Comparison of ENCODE assay signal across 24 cellular contexts in the genomic region with DNA sequence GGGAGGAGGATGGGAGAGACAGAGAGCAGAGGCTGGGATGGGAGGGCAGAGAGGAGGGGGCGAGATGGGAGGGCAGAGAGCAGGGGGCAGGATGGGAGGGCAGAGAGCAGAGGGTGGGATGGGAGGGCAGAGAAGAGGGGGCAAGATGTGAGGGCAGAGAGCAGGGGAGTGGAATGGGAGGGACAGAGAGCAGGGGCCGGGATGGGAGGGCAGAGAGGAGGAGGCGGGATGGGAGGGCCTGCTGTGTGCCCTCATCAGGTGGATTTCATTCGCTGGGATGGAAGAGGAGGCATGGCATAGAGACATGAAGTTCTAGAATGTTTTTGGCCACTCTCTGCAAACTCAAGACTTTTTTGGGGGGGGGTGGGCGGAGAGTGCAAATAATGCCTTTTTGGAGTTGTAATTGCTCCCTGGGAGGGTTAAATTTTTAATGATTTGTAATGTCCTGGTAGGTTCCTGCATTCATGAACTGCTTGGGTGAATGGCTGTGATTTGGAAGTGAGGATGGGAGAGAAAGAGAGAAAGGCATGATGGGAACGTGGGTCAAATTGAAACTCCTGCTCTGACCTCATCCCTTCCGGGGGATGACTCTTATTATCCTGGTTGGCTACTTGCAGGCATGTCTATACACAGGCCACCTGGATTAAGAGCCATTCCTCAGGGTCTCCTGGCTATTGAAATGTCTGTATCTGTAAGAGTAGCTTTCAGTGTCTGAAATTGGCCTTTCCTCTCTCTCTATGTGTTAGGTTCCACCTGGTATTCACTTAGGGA.
DNase-seq lines count a peak whose midpoint lies in the region; ATAC-seq, FAIRE-seq and TF ChIP-seq lines count a peak whose summit lies in the region.
"Had no signal": no experiment of that assay in that cellular context is flagged by ENCODE, and none has a peak within 500 bp of the region (broad histone marks: within the 10 kb centered on the region; RNA-seq: fewer than 3 reads in every experiment).

No MANE protein-coding gene starts in this region.

- no peak overlapping the region for H3K4me3 ChIP-seq in esophagus muscularis mucosa
- no peak overlapping the region for H3K4me3 ChIP-seq in psoas muscle
- H3K4me3 ChIP-seq in Peyer's patch = no peak overlapping the region

- TF ChIP-seq POLR2A in esophagus muscularis mucosa (IDR thresholded peaks at IDR 0.05; ENCODE audit: low read depth) (no peak), Peyer's patch (IDR thresholded peaks at IDR 0.05) (no peak)

- H3K4me1 ChIP-seq in esophagus muscularis mucosa (peaks cover 20 to 48% (median 43%) of the 10 kb centered on the region in 4 donors), psoas muscle (peaks cover 20% of the 10 kb centered on the region), Peyer's patch (peaks cover 0 to 7% (median 0%) of the 10 kb centered on the region in 4 donors)

- CTCF ChIA-PET in Calu3 (lab: Charles Lee) = no interaction called here

- peak overlapping the region; percentile 60 for H3K27ac Mint-ChIP-seq in Calu3 (ENCODE audit: unreplicated experiment)
- H3K27ac Mint-ChIP-seq: activated B cell treated with CpG ODN at 0.5 μM for 24 hours; CD8-positive, alpha-beta T cell; IgD-negative memory B cell; T-helper 1 cell treated with Interleukin-12 subunit alpha and Interleukin-12 subunit beta and Interleukin-4 antibody, amounts not matched to agents 30 μg/mL and 1 μg/mL, for 36 hours had no signal

- DNase-seq in Calu3 (no peak), RCC 7860 (ENCODE audit: low spot score) (peak; percentile 61), esophagus muscularis mucosa (ENCODE audit: extremely low spot score) (no peak), psoas muscle (no peak), SIG-M5 (lab: John Stamatoyannopoulos, UW) (no peak), Peyer's patch (no peak), hepatic stellate cell (ENCODE audit: low spot score) (no peak)
- DNase-seq: activated B cell treated with CpG ODN at 0.5 μM for 24 hours; activated CD4-positive, alpha-beta T cell treated with anti-CD3 and anti-CD28 coated beads, Interleukin-2, amount 50 U/mL, for 48 hours; activated naive CD4-positive, alpha-beta T cell; activated T-cell treated with anti-CD3 and anti-CD28 coated beads for 4 hours; CD8-positive, alpha-beta T cell; DMS79; H7; left ventricle myocardium superior; NCI-H1694; NCI-H2171 treated with DMSO at 0.1 percent for 48 hours; NCI-H748 treated with DMSO at 0.1 percent for 48 hours; SHP77 had no signal

- H3K27me3 ChIP-seq in esophagus muscularis mucosa = no peaks in the 10 kb centered on the region
- no peaks in the 10 kb centered on the region for H3K27me3 ChIP-seq in psoas muscle (ENCODE audit: insufficient read depth in 3 of 3, low read length in 2 of 3)
- no peaks in the 10 kb centered on the region for H3K27me3 ChIP-seq in Peyer's patch

- H3K4me1 Mint-ChIP-seq in Calu3 (ENCODE audit: low read depth, unreplicated experiment) = peaks cover 32% of the 10 kb centered on the region
- H3K4me1 Mint-ChIP-seq: activated B cell treated with CpG ODN at 0.5 μM for 24 hours; central memory CD8-positive, alpha-beta T cell had no signal

- peaks cover 17% of the 10 kb centered on the region for H3K36me3 Mint-ChIP-seq in Calu3 (ENCODE audit: insufficient read depth, unreplicated experiment)
- H3K36me3 Mint-ChIP-seq: CD8-positive, alpha-beta T cell; IgD-negative memory B cell had no signal

- TF ChIP-seq EP300 in esophagus muscularis mucosa (IDR thresholded peaks at IDR 0.05) = no peak

- intact Hi-C loops in Calu3 (cut with micrococcal nuclease; ENCODE audit: unreplicated experiment) (loop anchor here (10.0 kb wide), 1 partner anchor 319 kb away; no protein-coding TSS in a partner anchor), esophagus muscularis mucosa (cut with DNase I) (no loop called here), psoas muscle (cut with DNase I) (no loop called here)

- WGBS in esophagus muscularis mucosa = 79% methylated on average over 7 of the region's 7 CpGs
- WGBS in psoas muscle, 3 donors = 62 to 78% (median 68%) methylated on average over 7 of the region's 7 CpGs

- no peak for TF ChIP-seq CTCF in Calu3 (IDR thresholded peaks at IDR 0.05; ENCODE audit: unreplicated experiment)
- TF ChIP-seq CTCF in esophagus muscularis mucosa (IDR thresholded peaks at IDR 0.05) = no peak
- TF ChIP-seq CTCF in psoas muscle (IDR thresholded peaks at IDR 0.05) = no peak
- TF ChIP-seq CTCF in Peyer's patch (IDR thresholded peaks at IDR 0.05) = no peak

- no peaks in the 10 kb centered on the region for H3K27me3 Mint-ChIP-seq in Calu3 (ENCODE audit: unreplicated experiment)
- H3K27me3 Mint-ChIP-seq: activated B cell treated with CpG ODN at 0.5 μM for 24 hours; central memory CD8-positive, alpha-beta T cell; IgD-negative memory B cell had no signal

- BruUV-seq in Calu3 (replicated peaks; lab: Mats Ljungman, UMichigan) = no TSS peak

- H3K27ac ChIP-seq in esophagus muscularis mucosa (replicated peaks in 1 of 4) (peak overlapping the region; percentile 58 to 78 (median 63)), psoas muscle (peak overlapping the region; percentile 79), Peyer's patch (no peak overlapping the region)

- no peak for FAIRE-seq in RCC 7860 (lab: Jason Lieb, UNC)

- no peaks in the 10 kb centered on the region for H3K36me3 ChIP-seq in esophagus muscularis mucosa
- no peaks in the 10 kb centered on the region for H3K36me3 ChIP-seq in psoas muscle (ENCODE audit: insufficient read depth in 1 of 2, low read depth in 1 of 2)
- H3K36me3 ChIP-seq in Peyer's patch = no peaks in the 10 kb centered on the region

- H3K9me3 ChIP-seq in esophagus muscularis mucosa (no peaks in the 10 kb centered on the region), psoas muscle (no peaks in the 10 kb centered on the region), Peyer's patch (no peaks in the 10 kb centered on the region)

- ATAC-seq in psoas muscle (peak in 2 of 4 donors; percentile 46 to 53), GM21723 (IDR thresholded peaks at IDR 0.05; ENCODE audit: unreplicated experiment) (no peak)
- ATAC-seq: CD8-positive, alpha-beta T cell; esophagus mucosa; left ventricle myocardium superior had no signal

- no peak overlapping the region for H3K4me3 Mint-ChIP-seq in Calu3 (ENCODE audit: low read depth, unreplicated experiment)
- H3K4me3 Mint-ChIP-seq: activated B cell treated with CpG ODN at 0.5 μM for 24 hours; CD8-positive, alpha-beta T cell; central memory CD8-positive, alpha-beta T cell; IgD-negative memory B cell; T-helper 1 cell treated with Interleukin-12 subunit alpha and Interleukin-12 subunit beta and Interleukin-4 antibody, amounts not matched to agents 30 μg/mL and 1 μg/mL, for 36 hours had no signal

- H3K9me3 Mint-ChIP-seq in Calu3 (ENCODE audit: low read depth, unreplicated experiment) = no peaks in the 10 kb centered on the region
- H3K9me3 Mint-ChIP-seq: activated B cell treated with CpG ODN at 0.5 μM for 24 hours; CD8-positive, alpha-beta T cell; central memory CD8-positive, alpha-beta T cell; IgD-negative memory B cell; T-helper 1 cell treated with Interleukin-12 subunit alpha and Interleukin-12 subunit beta and Interleukin-4 antibody, amounts not matched to agents 30 μg/mL and 1 μg/mL, for 36 hours had no signal

Comparison
In these comparisons a context has a peak if more than half of its experiments do, and no peak if none do; other contexts are left out.
1. H3K27ac ChIP-seq: peak in esophagus muscularis mucosa (4 of 4) and psoas muscle (single experiment); none in Peyer's patch (0 of 4).